Comparison of ENCODE assay signal across 11 cellular contexts in the genomic region with DNA sequence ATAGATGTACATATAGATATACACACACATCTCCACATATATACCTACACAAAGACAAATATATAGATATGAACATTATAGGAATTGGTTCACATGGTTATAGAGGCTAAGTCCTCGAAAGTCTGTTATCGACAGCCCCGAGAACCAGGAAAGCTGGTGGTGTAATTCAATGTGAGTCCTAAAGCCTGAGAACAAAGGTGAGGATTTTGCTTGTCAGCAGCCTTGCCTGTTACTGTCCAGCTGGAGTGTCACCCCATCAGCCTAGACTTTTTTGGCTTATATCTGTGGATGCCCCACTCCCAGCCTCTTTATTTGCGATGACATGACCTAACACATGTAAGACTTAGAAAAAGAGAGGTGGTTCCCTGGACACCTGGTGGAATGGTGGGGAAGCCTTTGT.
DNase-seq lines count a peak whose midpoint lies in the region; ATAC-seq and TF ChIP-seq lines count a peak whose summit lies in the region.
"Had no signal": no experiment of that assay in that cellular context is flagged by ENCODE, and none has a peak within 500 bp of the region (broad histone marks: within the 10 kb centered on the region; RNA-seq: fewer than 3 reads in every experiment).

No MANE protein-coding gene starts in this region.

- CTCF ChIA-PET in activated CD4-positive, alpha-beta T cell treated with anti-CD3 and anti-CD28 coated beads, Interleukin-2, amount 10 ng/mL, durations not matched to agents 7 days and 5 days (lab: Charles Lee), result interaction anchor here (1.0 to 5.0 kb wide), 4 partner anchors 11 to 465 kb away, joined by 3 to 20 read pairs (median 6); no protein-coding TSS in a partner anchor
- CTCF ChIA-PET in activated B cell treated with CpG ODN at 0.5 μM for 24 hours (lab: Charles Lee), result interaction anchor here (1.3 to 8.2 kb wide), 3 partner anchors 11 to 533 kb away, joined by 4 to 54 read pairs (median 8); no protein-coding TSS in a partner anchor

- peak overlapping the region; percentile 51 for H3K4me3 Mint-ChIP-seq in activated CD4-positive, alpha-beta T cell treated with anti-CD3 and anti-CD28 coated beads, Interleukin-2, amount 10 ng/mL, durations not matched to agents 7 days and 5 days
- peak overlapping the region; percentile 48 for H3K4me3 Mint-ChIP-seq in activated B cell treated with CpG ODN at 0.5 μM for 24 hours

- TF ChIP-seq POLR2A in spleen (IDR thresholded peaks at IDR 0.05), result no peak

- POLR2A ChIA-PET in activated CD4-positive, alpha-beta T cell treated with anti-CD3 and anti-CD28 coated beads, Interleukin-2, amount 10 ng/mL, durations not matched to agents 7 days and 5 days (lab: Charles Lee), result no interaction called here
- POLR2A ChIA-PET in activated B cell treated with CpG ODN at 0.5 μM for 24 hours (lab: Charles Lee), result interaction anchor here (1.9 kb wide), 1 partner anchor 139 kb away, joined by 11 read pairs; the partner anchor contains the start of gene DNAJB4

- H3K9me3 ChIP-seq in spleen, result no peaks in the 10 kb centered on the region
- H3K9me3 ChIP-seq: ovary had no signal

- peaks cover 0 to 17% (median 10%) of the 10 kb centered on the region in 6 donors for H3K4me1 ChIP-seq in spleen

- intact Hi-C loops in activated B cell treated with CpG ODN at 0.5 μM for 24 hours (cut with micrococcal nuclease) (no loop called here), spleen (cut with DNase I; ENCODE audit: low total_unique reads) (loop anchor here (10.0 kb wide), 1 partner anchor 532 kb away; no protein-coding TSS in a partner anchor)

- H3K27ac Mint-ChIP-seq in activated CD4-positive, alpha-beta T cell treated with anti-CD3 and anti-CD28 coated beads, Interleukin-2, amount 10 ng/mL, durations not matched to agents 7 days and 5 days, result peak overlapping the region; percentile 93
- H3K27ac Mint-ChIP-seq in activated B cell treated with CpG ODN at 0.5 μM for 24 hours, result peak overlapping the region; percentile 76

- peak overlapping the region in 7 of 8 donors; percentile 35 to 74 (median 62) for H3K27ac ChIP-seq in spleen
- H3K27ac ChIP-seq: ovary had no signal

- TF ChIP-seq CTCF in activated B cell treated with CpG ODN at 0.5 μM for 24 hours (IDR thresholded peaks at IDR 0.05) (no peak), spleen (IDR thresholded peaks at IDR 0.05 in 8 of 11, conservative IDR thresholded peaks at IDR 0.05 in 3 of 11) (no peak)

- H3K27me3 Mint-ChIP-seq in activated CD4-positive, alpha-beta T cell treated with anti-CD3 and anti-CD28 coated beads, Interleukin-2, amount 10 ng/mL, durations not matched to agents 7 days and 5 days, result peaks cover 11% of the 10 kb centered on the region
- H3K27me3 Mint-ChIP-seq in activated B cell treated with CpG ODN at 0.5 μM for 24 hours, result peaks cover 2% of the 10 kb centered on the region

- H3K9me3 Mint-ChIP-seq in activated CD4-positive, alpha-beta T cell treated with anti-CD3 and anti-CD28 coated beads, Interleukin-2, amount 10 ng/mL, durations not matched to agents 7 days and 5 days, result no peaks in the 10 kb centered on the region
- H3K9me3 Mint-ChIP-seq in activated B cell treated with CpG ODN at 0.5 μM for 24 hours, result no peaks in the 10 kb centered on the region

- no peaks in the 10 kb centered on the region for H3K27me3 ChIP-seq in spleen (replicated peaks in 1 of 7)
- H3K27me3 ChIP-seq: ovary had no signal

- ATAC-seq in HG02938 (IDR thresholded peaks at IDR 0.05; ENCODE audit: unreplicated experiment), result peak; percentile 20
- no peak for ATAC-seq in activated B cell treated with CpG ODN at 0.5 μM for 24 hours (ENCODE audit: low read depth)

- peaks cover 0 to 3% (median 0%) of the 10 kb centered on the region in 6 donors for H3K36me3 ChIP-seq in spleen
- H3K36me3 ChIP-seq: ovary had no signal

- H3K36me3 Mint-ChIP-seq in activated CD4-positive, alpha-beta T cell treated with anti-CD3 and anti-CD28 coated beads, Interleukin-2, amount 10 ng/mL, durations not matched to agents 7 days and 5 days (ENCODE audit: low read depth), result no peaks in the 10 kb centered on the region
- H3K36me3 Mint-ChIP-seq in activated B cell treated with CpG ODN at 0.5 μM for 24 hours (ENCODE audit: low read depth), result no peaks in the 10 kb centered on the region

- DNase-seq in activated CD4-positive, alpha-beta T cell treated with anti-CD3 and anti-CD28 coated beads, Interleukin-2, amount 10 ng/mL, durations not matched to agents 7 days and 5 days, result no peak
- DNase-seq in activated CD4-positive, alpha-beta T cell treated with anti-CD3 and anti-CD28 coated beads, Interleukin-2, amount 50 U/mL, for 48 hours, result no peak
- DNase-seq in activated B cell treated with CpG ODN at 0.5 μM for 24 hours (no peak), spleen (no peak), iPS-NIHi11 (ENCODE audit: low spot score) (no peak), NCI-H1436 treated with DMSO at 0.1 percent for 48 hours (lab: John Stamatoyannopoulos, UW) (no peak)
- DNase-seq in activated CD4-positive, CD25-positive, alpha-beta regulatory T cell treated with anti-CD3 and anti-CD28 coated beads, Interleukin-2, amount 50 U/mL, for 72 hours, result no peak
- DNase-seq: GOT3, NCI-H524 treated with DMSO at 0.1 percent for 48 hours, ovary had no signal

- peak overlapping the region in 2 of 8 donors; percentile 2 to 46 for H3K4me3 ChIP-seq in spleen
- H3K4me3 ChIP-seq: ovary had no signal

- peaks cover 22% of the 10 kb centered on the region for H3K4me1 Mint-ChIP-seq in activated CD4-positive, alpha-beta T cell treated with anti-CD3 and anti-CD28 coated beads, Interleukin-2, amount 10 ng/mL, durations not matched to agents 7 days and 5 days
- peaks cover 28% of the 10 kb centered on the region for H3K4me1 Mint-ChIP-seq in activated B cell treated with CpG ODN at 0.5 μM for 24 hours

- WGBS in spleen, 5 donors, result 91 to 98% (median 96%) methylated on average over 4 of the region's 4 CpGs
